In the genomic region with DNA sequence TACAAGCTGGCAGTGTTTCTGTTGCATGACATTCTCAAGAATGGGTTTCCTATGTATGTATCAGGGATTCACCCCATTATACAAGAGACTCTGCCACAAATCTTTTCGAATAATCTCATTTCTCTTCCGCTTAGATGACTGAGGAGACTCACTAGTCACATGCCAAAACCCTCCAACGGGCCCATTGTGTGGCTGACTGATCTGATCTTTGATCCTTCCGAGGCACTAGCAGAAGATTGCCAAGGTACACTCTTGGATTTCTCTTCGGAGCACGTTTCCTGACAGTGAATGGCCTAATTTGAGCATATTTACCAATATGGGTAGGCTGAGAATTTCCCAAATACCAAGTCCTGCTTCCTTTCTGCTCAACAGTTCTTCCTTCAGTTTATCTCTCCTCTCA, we compare ENCODE assay signal across 21 cellular contexts. TPM values are rescaled to one million over a fixed set of nuclear protein-coding genes. Genes with fewer than 3 reads are reported as not detected.
DNase-seq lines count a peak whose midpoint lies in the region; ATAC-seq, FAIRE-seq and TF ChIP-seq lines count a peak whose summit lies in the region.
"Had no signal": no experiment of that assay in that cellular context is flagged by ENCODE, and none has a peak within 500 bp of the region (broad histone marks: within the 10 kb centered on the region; RNA-seq: fewer than 3 reads in every experiment).

No MANE protein-coding gene starts in this region.

- intact Hi-C loops in K562 (cut with micrococcal nuclease) = no loop called here
- intact Hi-C loops in sigmoid colon (cut with DNase I) = no loop called here
- intact Hi-C loops in activated CD4-positive, alpha-beta memory T cell treated with anti-CD3 and anti-CD28 coated beads for 36 hours (cut with micrococcal nuclease) = no loop called here

- ATAC-seq in K562 (peak; percentile 31; the same call in 1 of the 3 replicates), GM21786 (IDR thresholded peaks at IDR 0.05; ENCODE audit: unreplicated experiment) (no peak)

- H3K4me2 ChIP-seq in OCI-LY3 (ENCODE audit: low read length) = no peak overlapping the region
- H3K4me2 ChIP-seq in K562 (ENCODE audit: insufficient read depth, low read length) = no peak overlapping the region; the same call in 1 of the 2 replicates

- CTCF ChIA-PET in K562 (lab: Yijun Ruan, JAX; ENCODE audit: low intra/inter-chr PET ratio) = no interaction called here
- CTCF ChIA-PET in activated CD4-positive, alpha-beta memory T cell treated with anti-CD3 and anti-CD28 coated beads for 36 hours (lab: Charles Lee) = interaction anchor here (1.5 to 4.8 kb wide), 2 partner anchors 10 to 37 kb away, joined by 11 to 15 read pairs; partner anchors contain the start of gene PRPH

- H3K79me2 ChIP-seq in OCI-LY3 (ENCODE audit: low read length) (no peaks in the 10 kb centered on the region), K562 (ENCODE audit: control insufficient read depth, insufficient read depth, low read length) (no peaks in the 10 kb centered on the region)

- H3K9me3 ChIP-seq in OCI-LY3 (ENCODE audit: insufficient read depth, low read length) (no peaks in the 10 kb centered on the region), K562 (replicated peaks; ENCODE audit: control insufficient read depth, insufficient read depth, low read depth, low read length) (no peaks in the 10 kb centered on the region), sigmoid colon (no peaks in the 10 kb centered on the region)
- H3K9me3 ChIP-seq: HAP-1 had no signal

- no peak overlapping the region for H3K4me3 Mint-ChIP-seq in activated CD4-positive, alpha-beta memory T cell treated with anti-CD3 and anti-CD28 coated beads for 36 hours
- H3K4me3 Mint-ChIP-seq: CD4-positive, alpha-beta memory T cell; HFFc6 had no signal

- H3K27ac ChIP-seq in OCI-LY3 (ENCODE audit: low read length) (no peak overlapping the region), K562 (ENCODE audit: extremely low read depth, low read depth, low read length) (0 out of 3 replicates have a peak overlapping the region, but pooled peaks have one; percentile 1), sigmoid colon (no peak overlapping the region)

- no peaks in the 10 kb centered on the region for H3K9me3 Mint-ChIP-seq in activated CD4-positive, alpha-beta memory T cell treated with anti-CD3 and anti-CD28 coated beads for 36 hours
- H3K9me3 Mint-ChIP-seq: CD4-positive, alpha-beta memory T cell; HFFc6 had no signal

- WGBS in K562 (ENCODE audit: insufficient coverage, low coverage, missing lambda C conversion rate) = 20% methylated on average over 6 of the region's 6 CpGs
- 40 to 70% methylated on average over 6 of the region's 6 CpGs for WGBS in sigmoid colon, 2 donors

- H3K4me1 Mint-ChIP-seq in activated CD4-positive, alpha-beta memory T cell treated with anti-CD3 and anti-CD28 coated beads for 36 hours (ENCODE audit: low read depth) = peaks cover 6% of the 10 kb centered on the region

- H4K20me1 ChIP-seq in OCI-LY3 (ENCODE audit: insufficient read depth, low read length) (no peaks in the 10 kb centered on the region), K562 (replicated peaks; ENCODE audit: control insufficient read depth, insufficient read depth, low read length) (no peaks in the 10 kb centered on the region)

- no TSS peak for BruUV-seq in K562 (replicated peaks; lab: Mats Ljungman, UMichigan)

- H3K9ac ChIP-seq in OCI-LY3 (ENCODE audit: low read length) (no peak overlapping the region), K562 (ENCODE audit: insufficient read depth in 1 of 2, low read depth in 2 of 2, low read length in 2 of 2) (no peak overlapping the region; a peak in 1 of 4 replicates)

- no peak overlapping the region for H3K27ac Mint-ChIP-seq in activated CD4-positive, alpha-beta memory T cell treated with anti-CD3 and anti-CD28 coated beads for 36 hours
- H3K27ac Mint-ChIP-seq: CD4-positive, alpha-beta memory T cell; HFFc6 had no signal

- no peaks in the 10 kb centered on the region for H3K9me1 ChIP-seq in K562 (ENCODE audit: control insufficient read depth, insufficient read depth, low read length)

- TF ChIP-seq POLR2A in K562 (conservative IDR thresholded peaks at IDR 0.05) (no peak), sigmoid colon (IDR thresholded peaks at IDR 0.05) (no peak)

- H3K36me3 ChIP-seq in OCI-LY3 (replicated peaks; ENCODE audit: low read depth, low read length) (no peaks in the 10 kb centered on the region), K562 (ENCODE audit: control insufficient read depth, insufficient read depth, low read length) (no peaks in the 10 kb centered on the region), sigmoid colon (no peaks in the 10 kb centered on the region)
- H3K36me3 ChIP-seq: HAP-1 had no signal

- no peaks in the 10 kb centered on the region for H3K4me1 ChIP-seq in OCI-LY3 (ENCODE audit: low read length)
- peaks cover 17 to 23% of the 10 kb centered on the region in 2 experiments; a peak in 4 of 5 replicates for H3K4me1 ChIP-seq in K562 (replicated peaks in 1 of 2; ENCODE audit: control insufficient read depth in 2 of 2, insufficient read depth in 2 of 2, low read length in 2 of 2)
- no peaks in the 10 kb centered on the region for H3K4me1 ChIP-seq in sigmoid colon
- H3K4me1 ChIP-seq: HAP-1 had no signal

- POLR2A ChIA-PET in K562 (lab: Yijun Ruan, JAX) = interaction anchor here (0.5 to 3.9 kb wide), 4 partner anchors 9 to 174 kb away, joined by 4 to 21 read pairs (median 5); partner anchors contain the start of genes TROAP and TUBA1B
- POLR2A ChIA-PET in activated CD4-positive, alpha-beta memory T cell treated with anti-CD3 and anti-CD28 coated beads for 36 hours (lab: Charles Lee) = no interaction called here

- H3K27me3 ChIP-seq in OCI-LY3 (ENCODE audit: low read depth, low read length) (no peaks in the 10 kb centered on the region), K562 (ENCODE audit: control insufficient read depth in 2 of 2, insufficient read depth in 2 of 2, low read length in 2 of 2) (no peaks in the 10 kb centered on the region), sigmoid colon (peaks cover 0 to 42% (median 11%) of the 10 kb centered on the region in 3 donors)

- TF ChIP-seq EP300 in K562 (IDR thresholded peaks at IDR 0.05; ENCODE audit: low read length) (no peak), sigmoid colon (IDR thresholded peaks at IDR 0.05) (no peak)

- H3K36me3 Mint-ChIP-seq in activated CD4-positive, alpha-beta memory T cell treated with anti-CD3 and anti-CD28 coated beads for 36 hours = no peaks in the 10 kb centered on the region
- H3K36me3 Mint-ChIP-seq: CD4-positive, alpha-beta memory T cell had no signal

- H3K4me3 ChIP-seq in OCI-LY3 (ENCODE audit: low read length) (no peak overlapping the region), K562 (no peak overlapping the region), sigmoid colon (no peak overlapping the region)
- H3K4me3 ChIP-seq: HAP-1 had no signal

- in situ Hi-C loops in K562 (cut with MboI) = no loop called here

- H2AFZ ChIP-seq in OCI-LY3 (ENCODE audit: low read depth, low read length) (peak overlapping the region; percentile 74; the same call in 1 of the 2 replicates), K562 (ENCODE audit: low read depth, low read length) (peak overlapping the region; percentile 91)

- TF ChIP-seq CTCF in OCI-LY3 (IDR thresholded peaks at IDR 0.05; ENCODE audit: low read depth, low read length) = no peak
- TF ChIP-seq CTCF in K562 (IDR thresholded peaks at IDR 0.05 in 2 of 3, conservative IDR thresholded peaks at IDR 0.05 in 1 of 3; ENCODE audit: insufficient read depth in 2 of 3, low read depth in 1 of 3, low read length in 3 of 3) = no peak
- no peak for TF ChIP-seq CTCF in sigmoid colon (IDR thresholded peaks at IDR 0.05)

- no peak for TF ChIP-seq RAD21 in K562 (CRISPR knock-in tag; conservative IDR thresholded peaks at IDR 0.05 in 1 of 2, IDR thresholded peaks at IDR 0.05 in 1 of 2)

- peaks cover 31% of the 10 kb centered on the region for H3K27me3 Mint-ChIP-seq in activated CD4-positive, alpha-beta memory T cell treated with anti-CD3 and anti-CD28 coated beads for 36 hours

- DNase-seq in K562 (ENCODE audit: extremely low read depth in 1 of 4, low spot score in 3 of 4) (peak in 1 of 4 experiments; percentile 2), sigmoid colon (peak; percentile 39), HT-29 (ENCODE audit: low spot score) (no peak)
- DNase-seq in activated CD4-positive, alpha-beta memory T cell treated with anti-CD3 and anti-CD28 coated beads for 36 hours = no peak
- DNase-seq: C1 segment of cervical spinal cord; Calu3; CD4-positive, alpha-beta memory T cell; COR-L47; DMS53; DMS79 treated with DMSO at 0.1 percent for 48 hours; GF-D8; GOT3; HFFc6 had no signal

- FAIRE-seq in K562 (lab: Jason Lieb, UNC) = no peak
- FAIRE-seq: GM12891, GM18507, H54 had no signal

RNA-seq across cellular contexts. Expression of gene PRPH, which starts 10.8 kb away (rescaled TPM):
- not detected in 2 replicates for total RNA-seq in K562 (2011; cell fraction: chromatin; rRNA removed; ENCODE audit: low replicate concordance)
- 0.13 and 0.67 TPM in 2 replicates for total RNA-seq in K562 (2011; cell fraction: nucleolus; rRNA removed)
- total RNA-seq in K562 (2011; cell fraction: nucleoplasm; rRNA removed) = 0.81 TPM in 1 of 2 replicates, not detected in the other
- 0.27 and 1.3 TPM in 2 replicates for total RNA-seq in K562 (2014; rRNA removed)
- total RNA-seq in K562 (2014; rRNA removed; fragmentation: Illumina TruSeq; extraction: Trizol) = 0.36 and 0.51 TPM in 2 replicates
- 0.41 TPM in 1 of 2 replicates, not detected in the other for total RNA-seq in K562 (2015; rRNA removed; fragmentation: Illumina TruSeq; extraction: Trizol)
- total RNA-seq in K562 (2021) = 0.81 and 1.6 TPM in 2 replicates
- polyA plus RNA-seq in K562 (2011; rRNA removed) = 0.71 and 1.4 TPM in 2 replicates
- 1.2 and 2.7 TPM in 2 replicates for polyA plus RNA-seq in K562 (2011; cell fraction: cytosol; rRNA removed)
- 0.65 and 1.4 TPM in 2 replicates for polyA plus RNA-seq in K562 (2011; cell fraction: nucleus; rRNA removed)
- 1.1 and 4.3 TPM in 2 replicates for polyA plus RNA-seq in K562 (2012)
- polyA plus RNA-seq in K562 (2014; fragmentation: Illumina TruSeq; extraction: Trizol) = 0.97 and 1.3 TPM in 2 replicates
- 1 to 10 TPM; 1.8 to 1.9 TPM for polyA plus RNA-seq in K562 (2014; fragmentation: Nextera tagmentation; extraction: Ambion mirVana)
- 1.3 TPM in 2 replicates for polyA plus RNA-seq in K562 (2014; rRNA removed)
- polyA minus RNA-seq in K562 (2011; rRNA and poly(A)+ RNA removed) = 0.84 TPM in 1 of 2 replicates, not detected in the other
- polyA minus RNA-seq in K562 (2011; cell fraction: cytosol; rRNA and poly(A)+ RNA removed) = not detected in 2 replicates
- polyA minus RNA-seq in K562 (2011; cell fraction: nucleus; rRNA and poly(A)+ RNA removed) = not detected in 2 replicates
- total RNA-seq in sigmoid colon = 10 to 100 TPM; 19.7 to 56.2 (median 38.6) TPM
- polyA plus RNA-seq in sigmoid colon = 10 to 100 TPM in 1 of 3 donors, 1 to 10 TPM in 1, under 1 TPM in 1; 0.46 to 31.8 (median 2.4) TPM
- total RNA-seq in activated CD4-positive, alpha-beta memory T cell treated with anti-CD3 and anti-CD28 coated beads for 36 hours = not detected
- total RNA-seq in HT-29 (2014; rRNA removed; shearing (Covaris generic)) = not detected in 2 replicates
- total RNA-seq: A673, Calu3, HFFc6 had no signal
- polyA plus RNA-seq: BJ had no signal

RNA-seq across cellular contexts. Expression of gene TROAP, which starts 17.3 kb away (rescaled TPM):
- 116 and 289 TPM in 2 replicates for total RNA-seq in K562 (2011; cell fraction: chromatin; rRNA removed; ENCODE audit: low replicate concordance)
- 173 and 178 TPM in 2 replicates for total RNA-seq in K562 (2011; cell fraction: nucleolus; rRNA removed)
- total RNA-seq in K562 (2011; cell fraction: nucleoplasm; rRNA removed) = 141 and 151 TPM in 2 replicates
- total RNA-seq in K562 (2014; rRNA removed) = 60.4 and 60.8 TPM in 2 replicates
- 39.0 and 56.5 TPM in 2 replicates for total RNA-seq in K562 (2014; rRNA removed; fragmentation: Illumina TruSeq; extraction: Trizol)
- 59.2 and 59.8 TPM in 2 replicates for total RNA-seq in K562 (2015; rRNA removed; fragmentation: Illumina TruSeq; extraction: Trizol)
- 72.9 and 83.0 TPM in 2 replicates for total RNA-seq in K562 (2021)
- polyA plus RNA-seq in K562 (2011; rRNA removed) = 46.4 and 61.0 TPM in 2 replicates
- 34.7 and 45.0 TPM in 2 replicates for polyA plus RNA-seq in K562 (2011; cell fraction: cytosol; rRNA removed)
- 167 and 238 TPM in 2 replicates for polyA plus RNA-seq in K562 (2011; cell fraction: nucleus; rRNA removed)
- polyA plus RNA-seq in K562 (2012) = 67.5 and 72.2 TPM in 2 replicates
- polyA plus RNA-seq in K562 (2014; fragmentation: Illumina TruSeq; extraction: Trizol) = 171 and 183 TPM in 2 replicates
- 10 to 100 TPM; 52.1 to 53.7 TPM for polyA plus RNA-seq in K562 (2014; fragmentation: Nextera tagmentation; extraction: Ambion mirVana)
- 101 and 112 TPM in 2 replicates for polyA plus RNA-seq in K562 (2014; rRNA removed)
- 26.0 and 27.1 TPM in 2 replicates for polyA minus RNA-seq in K562 (2011; rRNA and poly(A)+ RNA removed)
- polyA minus RNA-seq in K562 (2011; cell fraction: cytosol; rRNA and poly(A)+ RNA removed) = 28.1 and 36.8 TPM in 2 replicates
- 70.8 and 123 TPM in 2 replicates for polyA minus RNA-seq in K562 (2011; cell fraction: nucleus; rRNA and poly(A)+ RNA removed)
- under 1 TPM in 1 of 4 donors, not detected in 3; 0.36 TPM for total RNA-seq in sigmoid colon
- 10 to 100 TPM in 1 of 3 donors, 1 to 10 TPM in 2; 4.8 to 25.7 (median 5.1) TPM for polyA plus RNA-seq in sigmoid colon
- 10 to 100 TPM; 57.7 to 64.9 TPM for total RNA-seq in activated CD4-positive, alpha-beta memory T cell treated with anti-CD3 and anti-CD28 coated beads for 36 hours
- 65.3 and 71.4 TPM in 2 replicates for total RNA-seq in HT-29 (2014; rRNA removed; shearing (Covaris generic))

RNA-seq across cellular contexts. Expression of gene C1QL4, which starts 31.2 kb away (rescaled TPM):
- 0.77 and 1.9 TPM in 2 replicates for total RNA-seq in K562 (2011; cell fraction: chromatin; rRNA removed; ENCODE audit: low replicate concordance)
- total RNA-seq in K562 (2011; cell fraction: nucleolus; rRNA removed) = 2.7 and 2.8 TPM in 2 replicates
- 1.3 and 1.9 TPM in 2 replicates for total RNA-seq in K562 (2011; cell fraction: nucleoplasm; rRNA removed)
- total RNA-seq in K562 (2014; rRNA removed) (2.0 and 2.1 TPM in 2 replicates), K562 (2014; rRNA removed; fragmentation: Illumina TruSeq; extraction: Trizol) (0.10 and 0.15 TPM in 2 replicates), K562 (2015; rRNA removed; fragmentation: Illumina TruSeq; extraction: Trizol) (0.14 and 0.23 TPM in 2 replicates), K562 (2021) (1.4 and 1.5 TPM in 2 replicates), sigmoid colon (not detected)
- polyA plus RNA-seq in K562 (2011; rRNA removed) (0.35 and 0.81 TPM in 2 replicates), K562 (2014; fragmentation: Illumina TruSeq; extraction: Trizol) (0.31 and 0.61 TPM in 2 replicates), K562 (2014; fragmentation: Nextera tagmentation; extraction: Ambion mirVana) (under 1 TPM; 0.08 to 0.10 TPM), K562 (2014; rRNA removed) (1.2 and 1.3 TPM in 2 replicates), sigmoid colon (under 1 TPM in 1 of 3 donors, not detected in 2; 0.03 TPM)
- 0.75 and 1.8 TPM in 2 replicates for polyA plus RNA-seq in K562 (2011; cell fraction: cytosol; rRNA removed)
- 2.0 and 2.9 TPM in 2 replicates for polyA plus RNA-seq in K562 (2011; cell fraction: nucleus; rRNA removed)
- 0.64 and 1.00 TPM in 2 replicates for polyA plus RNA-seq in K562 (2012)
- 0.18 TPM in 1 of 2 replicates, not detected in the other for polyA minus RNA-seq in K562 (2011; rRNA and poly(A)+ RNA removed)
- 0.38 and 1.0 TPM in 2 replicates for polyA minus RNA-seq in K562 (2011; cell fraction: cytosol; rRNA and poly(A)+ RNA removed)
- 0.94 and 1.00 TPM in 2 replicates for polyA minus RNA-seq in K562 (2011; cell fraction: nucleus; rRNA and poly(A)+ RNA removed)
- not detected for total RNA-seq in activated CD4-positive, alpha-beta memory T cell treated with anti-CD3 and anti-CD28 coated beads for 36 hours
- not detected in 2 replicates for total RNA-seq in HT-29 (2014; rRNA removed; shearing (Covaris generic))
- total RNA-seq: Calu3; CD4-positive, alpha-beta memory T cell had no signal
- polyA plus RNA-seq: BJ; CD4-positive, alpha-beta memory T cell had no signal

RNA-seq across cellular contexts. Expression of gene TUBA1C, which starts 40.9 kb away (rescaled TPM):
- total RNA-seq in K562 (2011; cell fraction: chromatin; rRNA removed; ENCODE audit: low replicate concordance) = 176 and 423 TPM in 2 replicates
- total RNA-seq in K562 (2011; cell fraction: nucleolus; rRNA removed) = 383 and 414 TPM in 2 replicates
- total RNA-seq in K562 (2011; cell fraction: nucleoplasm; rRNA removed) = 358 and 385 TPM in 2 replicates
- total RNA-seq in K562 (2014; rRNA removed) (755 and 1,088 TPM in 2 replicates), K562 (2014; rRNA removed; fragmentation: Illumina TruSeq; extraction: Trizol) (779 and 914 TPM in 2 replicates), K562 (2015; rRNA removed; fragmentation: Illumina TruSeq; extraction: Trizol) (912 and 926 TPM in 2 replicates), K562 (2021) (839 and 845 TPM in 2 replicates), sigmoid colon (100 to 1,000 TPM in 1 of 4 donors, 10 to 100 TPM in 3; 54.8 to 108 (median 87.2) TPM)
- polyA plus RNA-seq in K562 (2011; rRNA removed) (2,698 and 3,950 TPM in 2 replicates), K562 (2014; fragmentation: Illumina TruSeq; extraction: Trizol) (2,770 and 3,012 TPM in 2 replicates), K562 (2014; fragmentation: Nextera tagmentation; extraction: Ambion mirVana) (1,000 to 10,000 TPM in 1 of 2 experiments, 100 to 1,000 TPM in 1; 776 to 1,185 TPM), K562 (2014; rRNA removed) (1,517 and 1,660 TPM in 2 replicates), sigmoid colon (100 to 1,000 TPM; 411 to 694 (median 519) TPM)
- 6,167 and 6,224 TPM in 2 replicates for polyA plus RNA-seq in K562 (2011; cell fraction: cytosol; rRNA removed)
- polyA plus RNA-seq in K562 (2011; cell fraction: nucleus; rRNA removed) = 965 and 1,239 TPM in 2 replicates
- 1,132 and 1,153 TPM in 2 replicates for polyA plus RNA-seq in K562 (2012)
- 2,193 and 2,971 TPM in 2 replicates for polyA minus RNA-seq in K562 (2011; rRNA and poly(A)+ RNA removed)
- polyA minus RNA-seq in K562 (2011; cell fraction: cytosol; rRNA and poly(A)+ RNA removed) = 751 and 929 TPM in 2 replicates
- 192 and 360 TPM in 2 replicates for polyA minus RNA-seq in K562 (2011; cell fraction: nucleus; rRNA and poly(A)+ RNA removed)
- total RNA-seq in activated CD4-positive, alpha-beta memory T cell treated with anti-CD3 and anti-CD28 coated beads for 36 hours = 100 to 1,000 TPM; 353 to 360 TPM
- total RNA-seq in HT-29 (2014; rRNA removed; shearing (Covaris generic)) = 978 and 1,044 TPM in 2 replicates

RNA-seq across cellular contexts. Expression of gene DNAJC22, which starts 40.9 kb away (rescaled TPM):
- 2.1 and 4.9 TPM in 2 replicates for total RNA-seq in K562 (2011; cell fraction: chromatin; rRNA removed; ENCODE audit: low replicate concordance)
- 2.0 and 2.3 TPM in 2 replicates for total RNA-seq in K562 (2011; cell fraction: nucleolus; rRNA removed)
- 1.7 and 2.2 TPM in 2 replicates for total RNA-seq in K562 (2011; cell fraction: nucleoplasm; rRNA removed)
- total RNA-seq in K562 (2014; rRNA removed) (0.50 and 0.69 TPM in 2 replicates), K562 (2014; rRNA removed; fragmentation: Illumina TruSeq; extraction: Trizol) (0.47 and 0.99 TPM in 2 replicates), K562 (2015; rRNA removed; fragmentation: Illumina TruSeq; extraction: Trizol) (0.40 and 0.45 TPM in 2 replicates), K562 (2021) (0.62 and 0.69 TPM in 2 replicates), sigmoid colon (under 1 TPM in 3 of 4 donors, not detected in 1; under 0.01 to 0.28 (median 0.16) TPM)
- polyA plus RNA-seq in K562 (2011; rRNA removed) (0.83 and 1.2 TPM in 2 replicates), K562 (2014; fragmentation: Illumina TruSeq; extraction: Trizol) (0.36 and 0.61 TPM in 2 replicates), K562 (2014; fragmentation: Nextera tagmentation; extraction: Ambion mirVana) (under 1 TPM; 0.10 to 0.15 TPM), K562 (2014; rRNA removed) (0.36 and 0.98 TPM in 2 replicates), sigmoid colon (10 to 100 TPM in 1 of 3 donors, 1 to 10 TPM in 2; 4.6 to 12.8 (median 7.8) TPM)
- 0.80 and 0.89 TPM in 2 replicates for polyA plus RNA-seq in K562 (2011; cell fraction: cytosol; rRNA removed)
- 0.98 and 2.8 TPM in 2 replicates for polyA plus RNA-seq in K562 (2011; cell fraction: nucleus; rRNA removed)
- polyA plus RNA-seq in K562 (2012) = 0.30 and 0.51 TPM in 2 replicates
- polyA minus RNA-seq in K562 (2011; rRNA and poly(A)+ RNA removed) = 0.57 and 0.84 TPM in 2 replicates
- 0.73 and 0.95 TPM in 2 replicates for polyA minus RNA-seq in K562 (2011; cell fraction: cytosol; rRNA and poly(A)+ RNA removed)
- polyA minus RNA-seq in K562 (2011; cell fraction: nucleus; rRNA and poly(A)+ RNA removed) = 0.33 and 0.67 TPM in 2 replicates
- under 1 TPM in 1 of 2 experiments, not detected in 1; 0.10 TPM for total RNA-seq in activated CD4-positive, alpha-beta memory T cell treated with anti-CD3 and anti-CD28 coated beads for 36 hours
- 8.2 and 9.2 TPM in 2 replicates for total RNA-seq in HT-29 (2014; rRNA removed; shearing (Covaris generic))
- total RNA-seq: CD4-positive, alpha-beta memory T cell had no signal
- polyA plus RNA-seq: CD4-positive, alpha-beta memory T cell had no signal

Comparison
In these comparisons a context has a peak if more than half of its experiments do, and no peak if none do; other contexts are left out.
1. RNA of gene PRPH, which starts 10.8 kb away (total RNA-seq): 19.7 to 56.2 TPM in sigmoid colon; 0.13 to 1.6 TPM in K562, not detected in activated CD4-positive, alpha-beta memory T cell treated with anti-CD3 and anti-CD28 coated beads for 36 hours and not detected in HT-29; every median in the first group is over 4 times any median in the second.
2. RNA of gene TROAP, which starts 17.3 kb away (total RNA-seq): 65.3 to 71.4 TPM in HT-29, 57.7 to 64.9 TPM in activated CD4-positive, alpha-beta memory T cell treated with anti-CD3 and anti-CD28 coated beads for 36 hours and 39.0 to 289 TPM in K562; 0.36 TPM in sigmoid colon; every median in the first group is over 10 times any median in the second.